Comparison of ENCODE assay signal across 10 cellular contexts in genomic region chr18:11996190-11996754, GRCh38. TPM values are rescaled to one million over a fixed set of nuclear protein-coding genes. Genes with fewer than 3 reads are reported as not detected.
DNase-seq lines count a peak whose midpoint lies in the region; ATAC-seq and TF ChIP-seq lines count a peak whose summit lies in the region.
"Had no signal": no experiment of that assay in that cellular context is flagged by ENCODE, and none has a peak within 500 bp of the region (broad histone marks: within the 10 kb centered on the region; RNA-seq: fewer than 3 reads in every experiment).

No MANE protein-coding gene starts in this region.

- peak overlapping the region; percentile 4 for H3K27ac Mint-ChIP-seq in osteocyte (ENCODE audit: unreplicated experiment)

- no peaks in the 10 kb centered on the region for H3K9me3 Mint-ChIP-seq in osteocyte (ENCODE audit: unreplicated experiment)
- H3K9me3 Mint-ChIP-seq: activated naive CD4-positive, alpha-beta T cell treated with anti-CD3 and anti-CD28 coated beads, Interleukin-2, amount 50 U/mL, for 24 hours had no signal

- WGBS in heart right ventricle, 2 donors, result 76 to 80% methylated on average over 9 of the region's 9 CpGs
- 63 to 69% methylated on average over 9 of the region's 9 CpGs for WGBS in esophagus, 2 donors

- H3K9me3 ChIP-seq in heart right ventricle (no peaks in the 10 kb centered on the region), esophagus (ENCODE audit: control insufficient read depth in 2 of 2, insufficient read depth in 1 of 2, low read depth in 1 of 2, low read length in 1 of 2) (no peaks in the 10 kb centered on the region)
- no peaks in the 10 kb centered on the region for H3K9me3 ChIP-seq in effector memory CD4-positive, alpha-beta T cell (ENCODE audit: control insufficient read depth, low read length)

- DNase-seq in heart right ventricle, result no peak
- DNase-seq in Right ventricle myocardium inferior (ENCODE audit: missing footprints), result no peak
- DNase-seq in osteocyte (ENCODE audit: extremely low spot score, unreplicated experiment), result no peak
- no peak for DNase-seq in stimulated activated CD4-positive, alpha-beta T cell treated with anti-CD3 and anti-CD28 coated beads, Interleukin-2, amount 100 ng/mL, for 24 hours
- DNase-seq in activated T-cell treated with anti-CD3 and anti-CD28 coated beads for 4 hours, result no peak
- no peak for DNase-seq in effector memory CD4-positive, alpha-beta T cell
- DNase-seq: T1000 had no signal

- H3K4me1 Mint-ChIP-seq in osteocyte (ENCODE audit: unreplicated experiment), result peaks cover 22% of the 10 kb centered on the region

- TF ChIP-seq CTCF in heart right ventricle (IDR thresholded peaks at IDR 0.05), result no peak
- TF ChIP-seq CTCF in osteocyte (IDR thresholded peaks at IDR 0.05), result no peak

- intact Hi-C loops in heart right ventricle (cut with DNase I), result loop anchor here in 8 of 10 donors (5.0 to 10.0 kb wide), 6 partner anchors 41 to 339 kb away; no protein-coding TSS in a partner anchor
- intact Hi-C loops in Right ventricle myocardium inferior (cut with DNase I), result loop anchor here (5.0 kb wide), 1 partner anchor 264 kb away; no protein-coding TSS in a partner anchor

- H3K4me3 ChIP-seq in heart right ventricle (no peak overlapping the region), esophagus (ENCODE audit: low read depth in 1 of 2, low read length in 2 of 2) (no peak overlapping the region)
- no peak overlapping the region for H3K4me3 ChIP-seq in effector memory CD4-positive, alpha-beta T cell (ENCODE audit: insufficient read depth, low read depth, low read length, poor library complexity, severe bottlenecking)

- ATAC-seq in heart right ventricle, result no peak
- ATAC-seq in Right ventricle myocardium inferior, result no peak
- ATAC-seq in GM18907 (IDR thresholded peaks at IDR 0.05; ENCODE audit: unreplicated experiment), result no peak

- H3K27ac ChIP-seq in heart right ventricle (peak overlapping the region in 8 of 10 donors; percentile 26 to 77 (median 66)), esophagus (ENCODE audit: low read depth in 2 of 2, low read length in 1 of 2) (peak overlapping the region; percentile 62 to 80)
- H3K27ac ChIP-seq in effector memory CD4-positive, alpha-beta T cell (ENCODE audit: insufficient read depth, low read length, poor library complexity, severe bottlenecking), result no peak overlapping the region

- no peaks in the 10 kb centered on the region for H3K36me3 Mint-ChIP-seq in osteocyte (ENCODE audit: unreplicated experiment)

- no peaks in the 10 kb centered on the region for H3K27me3 Mint-ChIP-seq in osteocyte (ENCODE audit: unreplicated experiment)
- H3K27me3 Mint-ChIP-seq: activated naive CD4-positive, alpha-beta T cell treated with anti-CD3 and anti-CD28 coated beads, Interleukin-2, amount 50 U/mL, for 24 hours had no signal

- H3K4me3 Mint-ChIP-seq in osteocyte (ENCODE audit: unreplicated experiment), result no peak overlapping the region

- H3K36me3 ChIP-seq in heart right ventricle (peaks cover 0 to 21% (median 0%) of the 10 kb centered on the region in 9 donors), esophagus (ENCODE audit: control insufficient read depth in 2 of 2, insufficient read depth in 2 of 2, low read length in 1 of 2) (peaks cover 0 to 10% of the 10 kb centered on the region in 2 donors)
- no peaks in the 10 kb centered on the region for H3K36me3 ChIP-seq in effector memory CD4-positive, alpha-beta T cell (ENCODE audit: control insufficient read depth, insufficient read depth, low read length)

- H3K4me1 ChIP-seq in heart right ventricle (peaks cover 6 to 56% (median 28%) of the 10 kb centered on the region in 9 donors), esophagus (ENCODE audit: control insufficient read depth in 2 of 2, insufficient read depth in 2 of 2, low read length in 1 of 2) (peaks cover 3 to 14% of the 10 kb centered on the region in 2 donors)
- H3K4me1 ChIP-seq in effector memory CD4-positive, alpha-beta T cell (ENCODE audit: control insufficient read depth, insufficient read depth, low read length, poor library complexity, severe bottlenecking), result peaks cover 8% of the 10 kb centered on the region

- H3K27me3 ChIP-seq in heart right ventricle, result no peaks in the 10 kb centered on the region
- H3K27me3 ChIP-seq in esophagus (ENCODE audit: control insufficient read depth in 1 of 2, insufficient read depth in 2 of 2, low read length in 2 of 2), result no peaks in the 10 kb centered on the region
- no peaks in the 10 kb centered on the region for H3K27me3 ChIP-seq in effector memory CD4-positive, alpha-beta T cell (replicated peaks; ENCODE audit: control insufficient read depth, insufficient read depth, low read length, poor library complexity, severe bottlenecking)

RNA-seq across cellular contexts. Expression of gene IMPA2, which starts 15.0 kb away (rescaled TPM):
- total RNA-seq in heart right ventricle, result 10 to 100 TPM; 19.8 to 79.6 (median 32.2) TPM
- 10 to 100 TPM; 17.6 to 41.9 TPM for polyA plus RNA-seq in heart right ventricle
- 82.8 TPM for total RNA-seq in Right ventricle myocardium inferior
- polyA plus RNA-seq in esophagus, result 100 to 1,000 TPM in 1 of 2 donors, 10 to 100 TPM in 1; 79.1 to 142 TPM
- total RNA-seq in osteocyte, result 9.0 and 9.2 TPM in 2 replicates
